Comparison of ENCODE assay signal across 36 cellular contexts in the genomic region with DNA sequence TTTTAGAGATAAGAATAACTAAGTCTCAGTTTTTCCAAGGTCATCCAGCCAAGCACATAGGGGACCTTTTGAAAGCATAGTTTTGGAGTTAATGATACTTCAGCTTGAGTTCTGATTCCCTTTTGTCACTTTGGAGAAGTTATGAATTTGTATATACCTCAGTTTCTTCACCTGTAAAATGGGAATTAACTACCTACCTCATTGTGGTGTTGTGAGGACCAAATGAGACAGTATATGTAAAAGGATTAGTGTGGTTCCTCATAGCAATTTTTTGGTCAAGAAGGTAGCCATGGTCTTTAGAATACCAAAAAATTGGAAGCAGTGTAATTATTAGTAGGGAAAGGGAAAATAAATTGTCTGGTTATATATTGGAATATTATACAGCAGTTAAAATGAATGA.
"Had no signal": no experiment of that assay in that cellular context is flagged by ENCODE, and none has a peak within 500 bp of the region (broad histone marks: within the 10 kb centered on the region; RNA-seq: fewer than 3 reads in every experiment).

No MANE protein-coding gene starts in this region.

- H3K9me3 ChIP-seq: adrenal gland, body of pancreas, breast epithelium had no signal

- H3K4me3 Mint-ChIP-seq: activated B cell treated with CpG ODN at 0.5 μM for 24 hours; activated CD4-positive, alpha-beta memory T cell treated with anti-CD3 and anti-CD28 coated beads for 36 hours; activated CD4-positive, alpha-beta T cell treated with anti-CD3 and anti-CD28 coated beads, Interleukin-2, amount 10 ng/mL, durations not matched to agents 24 days and 14 days; activated CD8-positive, alpha-beta T cell treated with anti-CD3 and anti-CD28 coated beads for 36 hours; activated naive CD4-positive, alpha-beta T cell treated with anti-CD3 and anti-CD28 coated beads for 36 hours; activated naive CD8-positive, alpha-beta T cell treated with anti-CD3 and anti-CD28 coated beads for 36 hours; activated T-cell treated with anti-CD3 and anti-CD28 coated beads, Interleukin-2, amount 50 U/mL, for 4 hours; activated T-cell treated with anti-CD3 and anti-CD28 coated beads, Interleukin-2, amount 50 U/mL, for 72 hours; activated T-helper 1 cell treated with anti-CD3 and anti-CD28 coated beads, Interleukin-12 subunit alpha, Interleukin-12 subunit beta, Interleukin-2, Interleukin-4 antibody, amounts not matched to agents 30 ng/mL and 10 ng/mL and 1 ng/mL, durations not matched to agents 14 hours and 24 hours and 36 hours; activated T-helper 17 cell treated with anti-CD3 and anti-CD28 coated beads, Interleukin-2, amount 50 U/mL, for 72 hours; T-helper 1 cell treated with Interleukin-12 subunit alpha and Interleukin-12 subunit beta and Interleukin-4 antibody, amounts not matched to agents 30 μg/mL and 1 μg/mL, for 36 hours; T-helper 2 cell treated with Interferon-gamma antibody and Interleukin-4, amounts not matched to agents 5 μg/mL and 100 μg/mL, for 36 hours had no signal

- H3K4me3 ChIP-seq: adrenal gland, body of pancreas, breast epithelium had no signal

- H3K9me3 Mint-ChIP-seq: activated CD4-positive, alpha-beta memory T cell treated with anti-CD3 and anti-CD28 coated beads for 36 hours; activated naive CD4-positive, alpha-beta T cell treated with anti-CD3 and anti-CD28 coated beads, Interleukin-2, amount 50 U/mL, for 72 hours; activated T-helper 17 cell treated with anti-CD3 and anti-CD28 coated beads, Interleukin-2, amount 50 U/mL, for 72 hours had no signal

- H3K27me3 Mint-ChIP-seq: activated B cell treated with CpG ODN at 0.5 μM for 24 hours; activated CD4-positive, alpha-beta memory T cell treated with anti-CD3 and anti-CD28 coated beads for 36 hours; activated CD4-positive, alpha-beta T cell treated with anti-CD3 and anti-CD28 coated beads, Interleukin-2, amount 10 ng/mL, durations not matched to agents 24 days and 14 days; activated CD8-positive, alpha-beta T cell treated with anti-CD3 and anti-CD28 coated beads for 36 hours; activated naive CD8-positive, alpha-beta T cell treated with anti-CD3 and anti-CD28 coated beads for 36 hours; activated T-helper 17 cell treated with anti-CD3 and anti-CD28 coated beads, Interleukin-2, amount 50 U/mL, for 72 hours had no signal

- FAIRE-seq: astrocyte, TTC549 had no signal

- H3K4me1 ChIP-seq: adrenal gland, body of pancreas, breast epithelium had no signal

- H3K27me3 ChIP-seq: adrenal gland, body of pancreas, brain microvascular endothelial cell, breast epithelium had no signal

- ATAC-seq: activated CD8-positive, alpha-beta T cell treated with anti-CD3 and anti-CD28 coated beads for 36 hours; activated naive CD4-positive, alpha-beta T cell treated with anti-CD3 and anti-CD28 coated beads, Interleukin-2, amount 50 U/mL, for 72 hours; activated T-cell treated with anti-CD3 and anti-CD28 coated beads, Interleukin-2, amount 50 U/mL, for 4 hours; activated T-cell treated with anti-CD3 and anti-CD28 coated beads, Interleukin-2, amount 50 U/mL, for 72 hours; activated T-helper 17 cell treated with anti-CD3 and anti-CD28 coated beads, Interleukin-2, amount 50 U/mL, for 72 hours; body of pancreas had no signal

- H3K36me3 ChIP-seq: adrenal gland, brain microvascular endothelial cell, breast epithelium had no signal

- DNase-seq: activated B cell treated with CpG ODN at 0.5 μM for 24 hours; activated CD4-positive, alpha-beta memory T cell treated with anti-CD3 and anti-CD28 coated beads for 36 hours; activated CD4-positive, alpha-beta T cell treated with anti-CD3 and anti-CD28 coated beads for 4 hours; activated CD4-positive, alpha-beta T cell treated with anti-CD3 and anti-CD28 coated beads, Interleukin-2, amount 10 ng/mL, durations not matched to agents 24 days and 14 days; activated CD4-positive, alpha-beta T cell treated with anti-CD3 and anti-CD28 coated beads, Interleukin-2, amount 50 U/mL, for 1 hour; activated CD4-positive, alpha-beta T cell treated with anti-CD3 and anti-CD28 coated beads, Interleukin-2, amount 50 U/mL, for 4 hours; activated CD4-positive, CD25-positive, alpha-beta regulatory T cell treated with anti-CD3 and anti-CD28 coated beads, Interleukin-2, amount 50 U/mL, for 72 hours; activated CD8-positive, alpha-beta memory T cell treated with anti-CD3 and anti-CD28 coated beads, Interleukin-2, amount 50 U/mL, for 4 hours; activated CD8-positive, alpha-beta T cell treated with anti-CD3 and anti-CD28 coated beads for 36 hours; activated effector memory CD4-positive, alpha-beta T cell treated with anti-CD3 and anti-CD28 coated beads, Interleukin-2, amount 50 U/mL, for 16 hours; activated gamma-delta T cell treated with Interleukin-2 at 50 U/mL for 16 hours; activated naive CD4-positive, alpha-beta T cell; activated naive CD4-positive, alpha-beta T cell treated with anti-CD3 and anti-CD28 coated beads for 36 hours; activated naive CD4-positive, alpha-beta T cell treated with anti-CD3 and anti-CD28 coated beads, Interleukin-2, amount 50 U/mL, for 16 hours; activated naive CD8-positive, alpha-beta T cell treated with anti-CD3 and anti-CD28 coated beads for 36 hours; activated T-cell treated with anti-CD3 and anti-CD28 coated beads for 4 hours; activated T-cell treated with anti-CD3 and anti-CD28 coated beads, Interleukin-2, amount 50 U/mL, for 1 hour; activated T-cell treated with anti-CD3 and anti-CD28 coated beads, Interleukin-2, amount 50 U/mL, for 4 hours; activated T-cell treated with anti-CD3 and anti-CD28 coated beads, Interleukin-2, amount 50 U/mL, for 72 hours; adrenal gland; amniotic stem cell; aorta; body of pancreas; brain microvascular endothelial cell; central memory CD4-positive, alpha-beta T cell; T-helper 2 cell; T-helper 9 cell had no signal

- H3K27ac ChIP-seq: adrenal gland, body of pancreas, brain microvascular endothelial cell, breast epithelium, VCaP had no signal

- H3K27ac Mint-ChIP-seq: activated B cell treated with CpG ODN at 0.5 μM for 24 hours; activated CD4-positive, alpha-beta memory T cell treated with anti-CD3 and anti-CD28 coated beads for 36 hours; activated CD4-positive, alpha-beta T cell treated with anti-CD3 and anti-CD28 coated beads, Interleukin-2, amount 10 ng/mL, durations not matched to agents 24 days and 14 days; activated CD8-positive, alpha-beta T cell treated with anti-CD3 and anti-CD28 coated beads for 36 hours; activated naive CD4-positive, alpha-beta T cell treated with anti-CD3 and anti-CD28 coated beads for 36 hours; activated naive CD4-positive, alpha-beta T cell treated with anti-CD3 and anti-CD28 coated beads, Interleukin-2, amount 50 U/mL, for 72 hours; activated naive CD8-positive, alpha-beta T cell treated with anti-CD3 and anti-CD28 coated beads for 36 hours; activated T-cell treated with anti-CD3 and anti-CD28 coated beads, Interleukin-2, amount 50 U/mL, for 72 hours; activated T-helper 1 cell treated with anti-CD3 and anti-CD28 coated beads, Interleukin-12 subunit alpha, Interleukin-12 subunit beta, Interleukin-2, Interleukin-4 antibody, amounts not matched to agents 30 ng/mL and 10 ng/mL and 1 ng/mL, durations not matched to agents 14 hours and 24 hours and 36 hours; activated T-helper 17 cell treated with anti-CD3 and anti-CD28 coated beads, Interleukin-2, amount 50 U/mL, for 72 hours; T-helper 1 cell treated with Interleukin-12 subunit alpha and Interleukin-12 subunit beta and Interleukin-4 antibody, amounts not matched to agents 30 μg/mL and 1 μg/mL, for 36 hours; T-helper 2 cell treated with Interferon-gamma antibody and Interleukin-4, amounts not matched to agents 5 μg/mL and 100 μg/mL, for 36 hours had no signal
